Comparison of ENCODE assay signal across 8 cellular contexts in the genomic region with DNA sequence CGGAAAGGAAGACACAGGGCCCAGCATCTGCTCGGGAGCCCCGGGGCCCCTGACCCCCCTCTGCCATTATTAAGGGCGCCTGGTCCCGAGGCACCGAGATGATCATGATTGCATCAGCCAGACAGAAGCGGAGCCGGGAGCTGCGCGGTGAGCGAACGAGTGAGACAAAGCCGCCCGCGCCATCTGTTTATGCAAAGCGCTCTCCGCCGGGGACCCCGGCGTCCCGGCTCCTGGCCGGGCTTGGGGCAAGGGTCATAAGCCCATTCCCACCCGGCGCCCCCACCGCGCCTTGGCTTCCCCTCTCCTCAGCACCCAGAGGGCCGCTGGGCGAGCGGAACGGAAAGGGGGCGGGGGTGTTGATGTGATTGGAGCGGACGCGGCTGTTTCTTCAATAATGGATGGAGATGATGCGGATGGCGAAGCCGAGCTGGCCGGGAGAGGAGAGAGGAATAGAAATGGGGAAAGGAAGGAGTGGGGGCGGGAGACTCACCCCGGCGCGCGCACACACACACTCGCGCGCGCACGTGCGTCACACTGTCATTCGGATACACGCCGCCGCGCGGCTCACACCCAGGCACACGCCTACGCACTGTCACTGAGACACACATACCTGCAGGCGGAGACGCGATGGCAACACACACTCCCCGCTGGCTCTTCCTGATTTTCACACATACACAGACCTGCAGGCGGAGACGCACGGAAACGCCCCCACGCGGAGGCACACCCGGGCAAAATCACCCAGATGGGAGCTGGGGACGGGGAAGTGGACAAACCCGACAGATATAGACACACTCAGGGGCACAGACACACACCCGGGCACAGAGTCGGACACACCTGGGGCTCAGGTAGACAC. TPM values are rescaled to one million over a fixed set of nuclear protein-coding genes. Genes with fewer than 3 reads are reported as not detected.
DNase-seq lines count a peak whose midpoint lies in the region; ATAC-seq and TF ChIP-seq lines count a peak whose summit lies in the region.

No MANE protein-coding gene starts in this region.

- peaks cover 59% of the 10 kb centered on the region for H3K4me1 Mint-ChIP-seq in activated CD4-positive, alpha-beta T cell treated with anti-CD3 and anti-CD28 coated beads, Interleukin-2, amount 10 ng/mL, durations not matched to agents 24 days and 14 days

- H3K9me3 ChIP-seq in A673 (ENCODE audit: low read depth, low read length, poor library complexity, severe bottlenecking) (no peaks in the 10 kb centered on the region), mesodermal cell (ENCODE audit: control insufficient read depth, low read length) (no peaks in the 10 kb centered on the region)

- peaks cover 10% of the 10 kb centered on the region for H3K36me3 Mint-ChIP-seq in activated CD4-positive, alpha-beta T cell treated with anti-CD3 and anti-CD28 coated beads, Interleukin-2, amount 10 ng/mL, durations not matched to agents 24 days and 14 days (ENCODE audit: low read depth)

- peaks cover 12% of the 10 kb centered on the region for H3K27me3 ChIP-seq in A673 (replicated peaks; ENCODE audit: insufficient read depth, low read depth, low read length, poor library complexity)

- DNase-seq in A673 (ENCODE audit: low spot score): peak; percentile 84
- peak; percentile 89 for DNase-seq in NCI-H2171 treated with DMSO at 0.1 percent for 48 hours (lab: John Stamatoyannopoulos, UW)
- peak; percentile 91 for DNase-seq in activated CD4-positive, alpha-beta T cell treated with anti-CD3 and anti-CD28 coated beads, Interleukin-2, amount 10 ng/mL, durations not matched to agents 24 days and 14 days
- DNase-seq in ecto neural progenitor cell (ENCODE audit: low spot score): peak; percentile 77
- peak; percentile 73 to 80 for DNase-seq in stimulated activated CD8-positive, alpha-beta memory T cell treated with anti-CD3 and anti-CD28 coated beads, Interleukin-7, amount 100 ng/mL, for 4 hours (ENCODE audit: low read depth in 2 of 2)

- 3% methylated on average over 47 to 59 of the region's 72 CpGs for WGBS in mesodermal cell (ENCODE audit: insufficient coverage in 2 of 2), 2 experiments

- POLR2A ChIA-PET in A673 (lab: Charles Lee; ENCODE audit: low non-redundant PET): interaction anchor here (0.6 kb wide), 1 partner anchor 11 kb away, joined by 3 read pairs; the partner anchor contains the start of gene SHMT2

- peak overlapping the region; percentile 91 for H3K27ac Mint-ChIP-seq in activated CD4-positive, alpha-beta T cell treated with anti-CD3 and anti-CD28 coated beads, Interleukin-2, amount 10 ng/mL, durations not matched to agents 24 days and 14 days

- ATAC-seq in GM19351 (IDR thresholded peaks at IDR 0.05; ENCODE audit: unreplicated experiment): peak; percentile 24
- ATAC-seq in HG03196 (IDR thresholded peaks at IDR 0.05; ENCODE audit: unreplicated experiment): no peak

- BruUV-seq in A673 (replicated peaks; lab: Mats Ljungman, UMichigan): no TSS peak

- H3K4me3 ChIP-seq in A673 (ENCODE audit: low read depth, low read length, poor library complexity, severe bottlenecking) (peak overlapping the region; percentile 61), mesodermal cell (ENCODE audit: extremely low read depth, insufficient read depth, low read length, poor library complexity, severe bottlenecking) (peak overlapping the region; percentile 57)

- H3K36me3 ChIP-seq in A673 (ENCODE audit: insufficient read depth, low read length, poor library complexity, severe bottlenecking) (no peaks in the 10 kb centered on the region), mesodermal cell (ENCODE audit: control insufficient read depth, insufficient read depth, low read length) (no peaks in the 10 kb centered on the region)

- intact Hi-C loops in A673 (cut with micrococcal nuclease; ENCODE audit: unreplicated experiment): loop anchor here (5.0 kb wide), 1 partner anchor 113 kb away; the partner anchor contains the start of gene LRP1
- intact Hi-C loops in activated CD4-positive, alpha-beta T cell treated with anti-CD3 and anti-CD28 coated beads, Interleukin-2, amount 10 ng/mL, durations not matched to agents 24 days and 14 days (cut with micrococcal nuclease): loop anchor here (10.0 kb wide), 1 partner anchor 605 kb away; the partner anchor contains the start of gene BAZ2A

- H3K4me3 Mint-ChIP-seq in activated CD4-positive, alpha-beta T cell treated with anti-CD3 and anti-CD28 coated beads, Interleukin-2, amount 10 ng/mL, durations not matched to agents 24 days and 14 days: peak overlapping the region; percentile 92

- H3K4me1 ChIP-seq in A673 (ENCODE audit: insufficient read depth, low read length, poor library complexity, severe bottlenecking) (peaks cover 44% of the 10 kb centered on the region), mesodermal cell (ENCODE audit: control insufficient read depth, insufficient read depth, low read length, poor library complexity, severe bottlenecking) (peaks cover 11% of the 10 kb centered on the region)

- peaks cover 41% of the 10 kb centered on the region for H3K27me3 Mint-ChIP-seq in activated CD4-positive, alpha-beta T cell treated with anti-CD3 and anti-CD28 coated beads, Interleukin-2, amount 10 ng/mL, durations not matched to agents 24 days and 14 days

- no peak for TF ChIP-seq CTCF in A673 (conservative IDR thresholded peaks at IDR 0.05; ENCODE audit: low read depth, low read length)

- H3K27ac ChIP-seq in A673 (ENCODE audit: low read depth, low read length, poor library complexity, severe bottlenecking): peak overlapping the region; percentile 74
- peak overlapping the region; percentile 64 for H3K27ac ChIP-seq in mesodermal cell (ENCODE audit: low read depth, low read length, severe bottlenecking)

- H3K9me3 Mint-ChIP-seq in activated CD4-positive, alpha-beta T cell treated with anti-CD3 and anti-CD28 coated beads, Interleukin-2, amount 10 ng/mL, durations not matched to agents 24 days and 14 days: no peaks in the 10 kb centered on the region

- CTCF ChIA-PET in A673 (lab: Charles Lee): interaction anchor here (0.7 to 3.7 kb wide), 5 partner anchors 9 to 116 kb away, joined by 3 to 27 read pairs (median 4); partner anchors contain the start of gene SHMT2

RNA-seq across cellular contexts. Expression of gene STAC3, which starts 10.7 kb away (rescaled TPM):
- total RNA-seq in A673 (2021): 7.0 and 8.4 TPM in 2 replicates
- total RNA-seq in activated CD4-positive, alpha-beta T cell treated with anti-CD3 and anti-CD28 coated beads, Interleukin-2, amount 10 ng/mL, durations not matched to agents 24 days and 14 days: 4.9 and 5.5 TPM in 2 replicates
- polyA plus RNA-seq in mesodermal cell (2013, experiment 1 of 2): 3.3 TPM
- polyA plus RNA-seq in mesodermal cell (2013, experiment 2 of 2): 1.4 TPM

RNA-seq across cellular contexts. Expression of gene SHMT2, which starts 10.8 kb away (rescaled TPM):
- 274 and 310 TPM in 2 replicates for total RNA-seq in A673 (2021)
- total RNA-seq in activated CD4-positive, alpha-beta T cell treated with anti-CD3 and anti-CD28 coated beads, Interleukin-2, amount 10 ng/mL, durations not matched to agents 24 days and 14 days: 297 and 310 TPM in 2 replicates
- 166 TPM for polyA plus RNA-seq in mesodermal cell (2013, experiment 1 of 2)
- polyA plus RNA-seq in mesodermal cell (2013, experiment 2 of 2): 157 TPM

RNA-seq across cellular contexts. Expression of gene NXPH4, which starts 23.7 kb away (rescaled TPM):
- 4.8 and 6.0 TPM in 2 replicates for total RNA-seq in A673 (2021)
- total RNA-seq in activated CD4-positive, alpha-beta T cell treated with anti-CD3 and anti-CD28 coated beads, Interleukin-2, amount 10 ng/mL, durations not matched to agents 24 days and 14 days: 0.47 and 0.73 TPM in 2 replicates
- polyA plus RNA-seq in mesodermal cell (2013, experiment 1 of 2): 1.3 TPM
- 0.91 TPM for polyA plus RNA-seq in mesodermal cell (2013, experiment 2 of 2)
